ENCODE assay signal across 30 cellular contexts in genomic region chr15:87269566-87269965, GRCh38.
DNase-seq lines count a peak whose midpoint lies in the region; ATAC-seq and TF ChIP-seq lines count a peak whose summit lies in the region.
"Had no signal": no experiment of that assay in that cellular context is flagged by ENCODE, and none has a peak within 500 bp of the region (broad histone marks: within the 10 kb centered on the region; RNA-seq: fewer than 3 reads in every experiment).

No MANE protein-coding gene starts in this region.

- CTCF ChIA-PET in WTC11 (lab: Charles Lee) = no interaction called here

- POLR2A ChIA-PET in WTC11 (lab: Charles Lee) = no interaction called here

- H3K9me3 Mint-ChIP-seq in WTC11 = peaks cover 29% of the 10 kb centered on the region
- H3K9me3 Mint-ChIP-seq: activated naive CD4-positive, alpha-beta T cell treated with anti-CD3 and anti-CD28 coated beads for 36 hours had no signal

- no peaks in the 10 kb centered on the region for H3K27me3 Mint-ChIP-seq in WTC11 (ENCODE audit: low read depth)

- H3K79me2 ChIP-seq in smooth muscle cell (ENCODE audit: low read depth) = no peaks in the 10 kb centered on the region

- intact Hi-C loops in aorta (cut with DNase I) = no loop called here

- peak; percentile 39 for DNase-seq in HS-5 (ENCODE audit: low read depth)
- DNase-seq in SJSA1 (ENCODE audit: low read depth in 1 of 2, low spot score in 2 of 2) = peak in 1 of 2 experiments; percentile 21
- DNase-seq in iris pigment epithelial cell (ENCODE audit: low read depth) = peak; percentile 1
- no peak for DNase-seq in smooth muscle cell (lab: John Stamatoyannopoulos, UW; ENCODE audit: unreplicated experiment)
- no peak for DNase-seq in aorta
- DNase-seq in BE2C = no peak
- no peak for DNase-seq in WTC11 (ENCODE audit: low spot score)
- DNase-seq: activated CD8-positive, alpha-beta T cell treated with anti-CD3 and anti-CD28 coated beads for 36 hours; activated naive CD4-positive, alpha-beta T cell treated with anti-CD3 and anti-CD28 coated beads for 36 hours; C1 segment of cervical spinal cord; Caco-2; DMS53; GDM1; GM23248; immature natural killer cell; left ventricle myocardium inferior; MG63; midbrain; naive thymus-derived CD8-positive, alpha-beta T cell; NCI-H1105; NCI-H1930; NCI-H524 treated with DMSO at 0.1 percent for 48 hours; NK-92 treated with Interleukin-12 subunit alpha and Interleukin-12 subunit beta, amount 100 ng/mL, for 24 hours; nucleus accumbens; SHP77; stimulated activated CD4-positive, alpha-beta T cell treated with anti-CD3 and anti-CD28 coated beads, Interleukin-15, amount 100 ng/mL, for 24 hours; stimulated activated CD4-positive, alpha-beta T cell treated with anti-CD3 and anti-CD28 coated beads, Interleukin-4, amount 100 ng/mL, for 4 hours had no signal

- H3K27ac Mint-ChIP-seq in WTC11 = no peak overlapping the region
- H3K27ac Mint-ChIP-seq: activated CD8-positive, alpha-beta T cell treated with anti-CD3 and anti-CD28 coated beads for 36 hours; activated naive CD4-positive, alpha-beta T cell treated with anti-CD3 and anti-CD28 coated beads for 36 hours; immature natural killer cell; naive thymus-derived CD8-positive, alpha-beta T cell; T-helper 2 cell treated with Interferon-gamma antibody and Interleukin-4, amounts not matched to agents 5 μg/mL and 100 μg/mL, for 36 hours had no signal

- peak overlapping the region; percentile 27 for H3K27ac ChIP-seq in SJSA1
- peak overlapping the region; percentile 81 for H3K27ac ChIP-seq in smooth muscle cell (ENCODE audit: low read depth)
- H3K27ac ChIP-seq in aorta (ENCODE audit: low read depth in 1 of 2, low read length in 2 of 2) = no peak overlapping the region
- H3K27ac ChIP-seq: GM23248, left ventricle myocardium inferior, tibial nerve had no signal

- H3K36me3 Mint-ChIP-seq in WTC11 = peaks cover 12% of the 10 kb centered on the region
- H3K36me3 Mint-ChIP-seq: immature natural killer cell; naive thymus-derived CD8-positive, alpha-beta T cell had no signal

- H3K4me3 ChIP-seq in SJSA1 = no peak overlapping the region
- H3K4me3 ChIP-seq in smooth muscle cell = no peak overlapping the region
- H3K4me3 ChIP-seq in aorta (ENCODE audit: low read length in 2 of 2) = no peak overlapping the region
- H3K4me3 ChIP-seq in BE2C (ENCODE audit: low read depth, low read length) = no peak overlapping the region
- H3K4me3 ChIP-seq: GM23248, K562, left ventricle myocardium inferior, MG63, tibial nerve had no signal

- no peak overlapping the region for H3K9ac ChIP-seq in smooth muscle cell (ENCODE audit: low read depth)
- H3K9ac ChIP-seq: GM23248 had no signal

- no peak for ATAC-seq in aorta (ENCODE audit: low FRiP score)
- ATAC-seq in WTC11 = no peak
- ATAC-seq: activated CD8-positive, alpha-beta T cell treated with anti-CD3 and anti-CD28 coated beads for 36 hours; K562; naive thymus-derived CD8-positive, alpha-beta T cell had no signal

- peaks cover 7% of the 10 kb centered on the region for H3K4me1 Mint-ChIP-seq in WTC11
- H3K4me1 Mint-ChIP-seq: immature natural killer cell; naive thymus-derived CD8-positive, alpha-beta T cell had no signal

- H2AFZ ChIP-seq in smooth muscle cell (ENCODE audit: low read depth) = no peak overlapping the region
- H2AFZ ChIP-seq: GM23248 had no signal

- peak overlapping the region; percentile 0 for H3K4me2 ChIP-seq in smooth muscle cell

- peaks cover 12% of the 10 kb centered on the region for H3F3A ChIP-seq in smooth muscle cell (ENCODE audit: low read depth)

- H3K9me3 ChIP-seq in SJSA1 (replicated peaks) (no peaks in the 10 kb centered on the region), smooth muscle cell (replicated peaks; ENCODE audit: low read depth) (no peaks in the 10 kb centered on the region), aorta (ENCODE audit: control insufficient read depth, low read length) (peaks cover 1% of the 10 kb centered on the region), BE2C (no peaks in the 10 kb centered on the region)
- H3K9me3 ChIP-seq: Caco-2, MG63 had no signal

- H3K27me3 ChIP-seq in SJSA1 (replicated peaks) (no peaks in the 10 kb centered on the region), smooth muscle cell (ENCODE audit: low read depth) (no peaks in the 10 kb centered on the region), aorta (ENCODE audit: control insufficient read depth in 1 of 2, insufficient read depth in 2 of 2, low read length in 1 of 2) (no peaks in the 10 kb centered on the region), BE2C (no peaks in the 10 kb centered on the region)
- H3K27me3 ChIP-seq: MG63, tibial nerve had no signal

- H3K4me1 ChIP-seq in SJSA1 (replicated peaks) (peaks cover 14% of the 10 kb centered on the region), smooth muscle cell (ENCODE audit: low read depth) (peaks cover 7% of the 10 kb centered on the region), aorta (ENCODE audit: control insufficient read depth in 1 of 2, insufficient read depth in 2 of 2, low read length in 2 of 2) (no peaks in the 10 kb centered on the region), BE2C (no peaks in the 10 kb centered on the region)
- H3K4me1 ChIP-seq: Caco-2, left ventricle myocardium inferior, tibial nerve had no signal

- TF ChIP-seq CTCF in smooth muscle cell (IDR thresholded peaks at IDR 0.05; ENCODE audit: borderline replicate concordance, insufficient read depth, poor library complexity, severe bottlenecking) = no peak
- TF ChIP-seq CTCF in BE2C (IDR thresholded peaks at IDR 0.05; ENCODE audit: low read depth, low read length) = no peak
- no peak for TF ChIP-seq CTCF in WTC11 (IDR thresholded peaks at IDR 0.05)

- H3K4me3 Mint-ChIP-seq in WTC11 = no peak overlapping the region
- H3K4me3 Mint-ChIP-seq: activated CD8-positive, alpha-beta T cell treated with anti-CD3 and anti-CD28 coated beads for 36 hours; activated naive CD4-positive, alpha-beta T cell treated with anti-CD3 and anti-CD28 coated beads for 36 hours; immature natural killer cell; naive thymus-derived CD8-positive, alpha-beta T cell; T-helper 2 cell treated with Interferon-gamma antibody and Interleukin-4, amounts not matched to agents 5 μg/mL and 100 μg/mL, for 36 hours had no signal

- H3K36me3 ChIP-seq in SJSA1 = no peaks in the 10 kb centered on the region
- H3K36me3 ChIP-seq in smooth muscle cell (ENCODE audit: low read depth) = no peaks in the 10 kb centered on the region
- no peaks in the 10 kb centered on the region for H3K36me3 ChIP-seq in aorta (ENCODE audit: control insufficient read depth in 1 of 2, insufficient read depth in 2 of 2, low read length in 1 of 2)
- H3K36me3 ChIP-seq in BE2C = no peaks in the 10 kb centered on the region
- H3K36me3 ChIP-seq: left ventricle myocardium inferior, MG63, tibial nerve had no signal

- H4K20me1 ChIP-seq in smooth muscle cell (ENCODE audit: low read depth) = no peaks in the 10 kb centered on the region

- WGBS in smooth muscle cell (ENCODE audit: low lambda C conversion rate) = 83% methylated on average over 1 of the region's 1 CpG
- WGBS in aorta, 2 donors = 39 to 41% methylated on average over 1 of the region's 1 CpG

TF ChIP-seq in WTC11, 78 proteins besides CTCF, POLR2A, EP300 and RAD21:
- no peak for TF ChIP-seq ETV6 (CRISPR knock-in tag; IDR thresholded peaks at IDR 0.05)
- no peak for TF ChIP-seq OVOL2 (CRISPR knock-in tag; IDR thresholded peaks at IDR 0.05; ENCODE audit: borderline replicate concordance)
- no peak for TF ChIP-seq ZNF219 (CRISPR knock-in tag; IDR thresholded peaks at IDR 0.05; ENCODE audit: borderline replicate concordance)
- no peak for TF ChIP-seq JUN (CRISPR knock-in tag; IDR thresholded peaks at IDR 0.05)
- no peak for TF ChIP-seq TP53 (CRISPR knock-in tag; IDR thresholded peaks at IDR 0.05)
- TF ChIP-seq ESRRA (CRISPR knock-in tag; IDR thresholded peaks at IDR 0.05; ENCODE audit: borderline replicate concordance) = no peak
- no peak for TF ChIP-seq EMX1 (CRISPR knock-in tag; IDR thresholded peaks at IDR 0.05)
- TF ChIP-seq NR2C2 (CRISPR knock-in tag; IDR thresholded peaks at IDR 0.05) = no peak
- TF ChIP-seq NFATC4 (CRISPR knock-in tag; IDR thresholded peaks at IDR 0.05) = no peak
- TF ChIP-seq ARID4B (CRISPR knock-in tag; IDR thresholded peaks at IDR 0.05; ENCODE audit: borderline replicate concordance) = no peak

Comparison
In these comparisons a context has a peak if more than half of its experiments do, and no peak if none do; other contexts are left out.
1. DNase-seq: peak in HS-5 (single experiment) and iris pigment epithelial cell (single experiment); none in smooth muscle cell (single experiment), aorta (0 of 2), BE2C (single experiment) and WTC11 (single experiment).
2. H3K27ac ChIP-seq: peak in SJSA1 (single experiment) and smooth muscle cell (single experiment); none in aorta (0 of 2).